1 cellular context compared by ENCODE assay signal in genomic region chr2:135530313-135531230, GRCh38.
TF ChIP-seq lines count a peak whose summit lies in the region.

Gene ZRANB3 (minus strand): TSS chr2:135531218.

TF ChIP-seq in K562, 482 proteins besides CTCF, POLR2A, EP300 and RAD21 (continued from another document and continues in another):
- TF ChIP-seq ELF2 (CRISPR knock-in tag; IDR thresholded peaks at IDR 0.05) (no peak), ZMIZ1 (IDR thresholded peaks at IDR 0.05; ENCODE audit: low read depth in 2 of 2, low read length in 2 of 2) (0 out of 4 replicates have a peak, but pooled peaks of 1 of the 2 experiments have one; percentile 35), TFAM (CRISPR knock-in tag; conservative IDR thresholded peaks at IDR 0.05) (no peak), ARID3A (IDR thresholded peaks at IDR 0.05; ENCODE audit: borderline replicate concordance, low read depth, low read length) (no peak), SMARCA4 (IDR thresholded peaks at IDR 0.05) (no peak), ATF1 (CRISPR knock-in tag; IDR thresholded peaks at IDR 0.05) (no peak), ATF1 (tag; IDR thresholded peaks at IDR 0.05) (peak; percentile 92), MEIS2 (IDR thresholded peaks at IDR 0.05; ENCODE audit: partially characterized antibody) (peak; percentile 22), ZNF644 (tag; IDR thresholded peaks at IDR 0.05; ENCODE audit: low read depth) (no peak), ARNT (IDR thresholded peaks at IDR 0.05) (0 out of 4 replicates have a peak, but pooled peaks of 1 of the 2 experiments have one; percentile 17), GABPA (tag; conservative IDR thresholded peaks at IDR 0.05; ENCODE audit: low read depth) (peak; percentile 94), CAMTA2 (CRISPR knock-in tag; conservative IDR thresholded peaks at IDR 0.05) (no peak), ZNF436 (CRISPR knock-in tag; IDR thresholded peaks at IDR 0.05) (no peak), KLF16 (IDR thresholded peaks at IDR 0.05) (no peak), HSF4 (CRISPR knock-in tag; IDR thresholded peaks at IDR 0.05; ENCODE audit: borderline replicate concordance) (no peak), PTTG1 (tag; IDR thresholded peaks at IDR 0.05; ENCODE audit: low read depth) (no peak), CBX3 (IDR thresholded peaks at IDR 0.05; ENCODE audit: borderline replicate concordance in 1 of 2, low read length in 2 of 2) (peak in 1 of 2 experiments; percentile 45; a peak in 1 of 3 replicates), ATF7 (IDR thresholded peaks at IDR 0.05) (peak; percentile 53; the same call in 1 of the 2 replicates), BACH1 (tag; IDR thresholded peaks at IDR 0.05) (peak; percentile 29; the same call in 1 of the 2 replicates), NR0B1 (IDR thresholded peaks at IDR 0.05; ENCODE audit: partially characterized antibody) (no peak), C11orf30 (IDR thresholded peaks at IDR 0.05; ENCODE audit: low read depth) (peak; percentile 17; the same call in 1 of the 2 replicates), BCL6 (CRISPR knock-in tag; IDR thresholded peaks at IDR 0.05) (no peak), FOXJ2 (tag; IDR thresholded peaks at IDR 0.05) (peak; percentile 69; the same call in 1 of the 2 replicates), GABPB1 (CRISPR knock-in tag; IDR thresholded peaks at IDR 0.05) (peak; percentile 88), ZSCAN32 (CRISPR knock-in tag; IDR thresholded peaks at IDR 0.05) (no peak), E2F4 (CRISPR knock-in tag; IDR thresholded peaks at IDR 0.05; ENCODE audit: low read depth) (peak; percentile 83; the same call in 1 of the 2 replicates), ZNF407 (IDR thresholded peaks at IDR 0.05; ENCODE audit: low read depth) (no peak), POLR2G (IDR thresholded peaks at IDR 0.05; ENCODE audit: low read depth, low read length) (peak; percentile 70), PTRF (tag; IDR thresholded peaks at IDR 0.05) (no peak), ZNF354B (CRISPR knock-in tag; IDR thresholded peaks at IDR 0.05) (no peak), PURB (CRISPR knock-in tag; IDR thresholded peaks at IDR 0.05; ENCODE audit: low read depth) (no peak), ZBTB40 (IDR thresholded peaks at IDR 0.05) (peak; percentile 81), ZBTB40 (CRISPR knock-in tag; IDR thresholded peaks at IDR 0.05) (no peak), CXXC5 (CRISPR knock-in tag; IDR thresholded peaks at IDR 0.05) (peak; percentile 51), FOSL1 (tag; conservative IDR thresholded peaks at IDR 0.05) (peak; percentile 28; the same call in 1 of the 2 replicates), ZC3H8 (IDR thresholded peaks at IDR 0.05) (no peak)
